8 cellular contexts compared by ENCODE assay signal in the genomic region with DNA sequence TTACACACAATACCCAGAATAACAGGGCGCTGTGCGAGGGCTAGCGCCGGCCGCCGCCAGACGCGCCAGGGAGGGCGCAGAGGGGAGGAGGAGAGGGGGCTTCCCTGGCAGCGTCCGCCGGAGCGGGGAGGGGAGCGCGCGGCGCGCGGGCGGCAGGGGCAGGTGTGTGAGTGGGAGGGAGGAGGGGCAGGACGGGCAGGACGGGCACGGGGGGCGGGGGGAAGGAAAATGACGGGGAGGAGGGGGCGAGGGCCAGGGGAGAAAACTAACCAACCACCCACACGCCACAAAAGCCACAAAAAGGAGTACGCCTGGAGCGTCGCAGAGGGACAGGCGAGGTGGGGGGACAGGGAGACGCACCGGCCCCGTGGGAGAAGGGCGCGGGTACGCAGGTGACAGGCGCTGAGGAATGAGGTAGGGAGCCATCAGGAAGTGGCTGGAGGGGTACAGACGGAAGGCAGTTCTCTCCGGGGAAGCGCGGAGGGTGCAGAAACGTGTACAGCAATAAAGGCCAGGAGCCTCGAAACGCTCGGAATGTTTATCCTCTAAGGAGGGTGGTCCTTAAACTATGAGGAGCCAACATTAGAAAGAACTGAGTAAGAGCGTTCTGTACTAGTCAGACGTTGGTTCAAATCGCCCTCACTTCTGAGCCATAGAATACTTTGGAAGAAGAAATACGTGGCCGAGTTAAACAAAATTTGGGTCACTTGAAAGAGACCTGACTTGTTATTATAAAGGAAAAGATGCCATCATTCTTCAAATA. TPM values are rescaled to one million over a fixed set of nuclear protein-coding genes. Genes with fewer than 3 reads are reported as not detected.
A peak's percentile ranks its signal among the peaks of the same experiment; 100 is the strongest.
DNase-seq lines count a peak whose midpoint lies in the region; ATAC-seq and TF ChIP-seq lines count a peak whose summit lies in the region.

No MANE protein-coding gene starts in this region.

- H3K4me1 ChIP-seq in naive thymus-derived CD4-positive, alpha-beta T cell (ENCODE audit: control insufficient read depth in 2 of 2, insufficient read depth in 2 of 2, low read length in 2 of 2), result peaks cover 8 to 18% of the 10 kb centered on the region in 2 donors

- H3K27me3 ChIP-seq in H7 (ENCODE audit: control insufficient read depth, insufficient read depth, low read length), result peaks cover 16% of the 10 kb centered on the region
- no peaks in the 10 kb centered on the region for H3K27me3 ChIP-seq in naive thymus-derived CD4-positive, alpha-beta T cell (ENCODE audit: control insufficient read depth in 2 of 2, insufficient read depth in 2 of 2, low read length in 2 of 2)

- peak; percentile 53 for ATAC-seq in activated CD8-positive, alpha-beta T cell treated with anti-CD3 and anti-CD28 coated beads for 36 hours
- peak; percentile 75 for ATAC-seq in naive thymus-derived CD4-positive, alpha-beta T cell
- ATAC-seq in HG03108 (IDR thresholded peaks at IDR 0.05; ENCODE audit: unreplicated experiment) (no peak), GM19324 (IDR thresholded peaks at IDR 0.05; ENCODE audit: low FRiP score, unreplicated experiment) (no peak)

- no peaks in the 10 kb centered on the region for H3K27me3 Mint-ChIP-seq in activated CD8-positive, alpha-beta T cell treated with anti-CD3 and anti-CD28 coated beads for 36 hours
- peaks cover 12% of the 10 kb centered on the region for H3K27me3 Mint-ChIP-seq in endothelial cell (ENCODE audit: unreplicated experiment)
- peaks cover 0 to 2% (median 0%) of the 10 kb centered on the region in 5 donors for H3K27me3 Mint-ChIP-seq in naive thymus-derived CD4-positive, alpha-beta T cell

- H3K27ac Mint-ChIP-seq in activated CD8-positive, alpha-beta T cell treated with anti-CD3 and anti-CD28 coated beads for 36 hours, result peak overlapping the region; percentile 97
- peak overlapping the region; percentile 81 for H3K27ac Mint-ChIP-seq in endothelial cell (ENCODE audit: unreplicated experiment)
- H3K27ac Mint-ChIP-seq in naive thymus-derived CD4-positive, alpha-beta T cell, result peak overlapping the region; percentile 87 to 99 (median 98)

- H3K4me3 ChIP-seq in H7 (ENCODE audit: insufficient read depth, low read depth, low read length), result peak overlapping the region; percentile 80
- peak overlapping the region; percentile 48 for H3K4me3 ChIP-seq in naive thymus-derived CD4-positive, alpha-beta T cell (ENCODE audit: low read length)

- peak overlapping the region; percentile 97 for H3K27ac ChIP-seq in naive thymus-derived CD4-positive, alpha-beta T cell (ENCODE audit: low read depth, low read length)

- H3K36me3 ChIP-seq in H7 (replicated peaks; ENCODE audit: control insufficient read depth, insufficient read depth, low read length), result no peaks in the 10 kb centered on the region
- peaks cover 0 to 17% (median 0%) of the 10 kb centered on the region in 3 experiments for H3K36me3 ChIP-seq in naive thymus-derived CD4-positive, alpha-beta T cell (ENCODE audit: control insufficient read depth in 2 of 3, insufficient read depth in 3 of 3, low read length in 3 of 3)

- H3K9me3 Mint-ChIP-seq in activated CD8-positive, alpha-beta T cell treated with anti-CD3 and anti-CD28 coated beads for 36 hours, result no peaks in the 10 kb centered on the region
- H3K9me3 Mint-ChIP-seq in endothelial cell (ENCODE audit: unreplicated experiment), result no peaks in the 10 kb centered on the region
- peaks cover 0 to 6% (median 0%) of the 10 kb centered on the region in 11 donors for H3K9me3 Mint-ChIP-seq in naive thymus-derived CD4-positive, alpha-beta T cell

- CTCF ChIA-PET in activated CD8-positive, alpha-beta T cell treated with anti-CD3 and anti-CD28 coated beads for 36 hours (lab: Charles Lee), result interaction anchor here (1.2 kb wide), 1 partner anchor 333 kb away, joined by 3 read pairs; no protein-coding TSS in a partner anchor
- CTCF ChIA-PET in naive thymus-derived CD4-positive, alpha-beta T cell (lab: Charles Lee), result interaction anchor here (1.1 to 1.6 kb wide), 2 partner anchors 8 to 13 kb away, joined by 3 to 4 read pairs; no protein-coding TSS in a partner anchor

- no peaks in the 10 kb centered on the region for H3K9me3 ChIP-seq in naive thymus-derived CD4-positive, alpha-beta T cell (ENCODE audit: control insufficient read depth in 2 of 3, low read length in 3 of 3)

- POLR2A ChIA-PET in activated CD8-positive, alpha-beta T cell treated with anti-CD3 and anti-CD28 coated beads for 36 hours (lab: Charles Lee), result interaction anchor here (0.6 to 13.2 kb wide), 11 partner anchors 8 to 332 kb away, joined by 3 to 330 read pairs (median 7); no protein-coding TSS in a partner anchor
- POLR2A ChIA-PET in naive thymus-derived CD4-positive, alpha-beta T cell (lab: Charles Lee), result interaction anchor here (0.6 to 9.9 kb wide), 11 partner anchors 7 to 53 kb away, joined by 3 to 206 read pairs (median 5); no protein-coding TSS in a partner anchor

- TF ChIP-seq CTCF in activated CD8-positive, alpha-beta T cell treated with anti-CD3 and anti-CD28 coated beads for 36 hours (IDR thresholded peaks at IDR 0.05), result no peak
- no peak for TF ChIP-seq CTCF in endothelial cell (IDR thresholded peaks at IDR 0.05; ENCODE audit: unreplicated experiment)

- DNase-seq in H7 (peak; percentile 78), NCI-H2171 treated with DMSO at 0.1 percent for 48 hours (lab: John Stamatoyannopoulos, UW) (peak; percentile 85), endothelial cell (ENCODE audit: low spot score) (peak; percentile 66)
- peak; percentile 84 for DNase-seq in activated CD8-positive, alpha-beta T cell treated with anti-CD3 and anti-CD28 coated beads for 36 hours
- DNase-seq in naive thymus-derived CD4-positive, alpha-beta T cell, result peak; percentile 58 to 83 (median 70)
- peak; percentile 68 for DNase-seq in stimulated activated naive CD4-positive, alpha-beta T cell treated with Interleukin-2 at 50 U/mL for 16 hours (lab: John Stamatoyannopoulos, UW)

- intact Hi-C loops in activated CD8-positive, alpha-beta T cell treated with anti-CD3 and anti-CD28 coated beads for 36 hours (cut with micrococcal nuclease), result loop anchor here (2.0 kb wide), 1 partner anchor 17 kb away; no protein-coding TSS in a partner anchor
- intact Hi-C loops in naive thymus-derived CD4-positive, alpha-beta T cell (cut with micrococcal nuclease), result loop anchor here (1.0 to 10.0 kb wide), 9 partner anchors 8 to 1619 kb away; partner anchors contain the start of genes KAT2B (in 2 of the 2), PLCL2 (in 1 of the 2) and TBC1D5 (in 1 of the 2)

- H3K36me3 Mint-ChIP-seq in activated CD8-positive, alpha-beta T cell treated with anti-CD3 and anti-CD28 coated beads for 36 hours (ENCODE audit: low read depth), result peaks cover 73% of the 10 kb centered on the region
- peaks cover 4% of the 10 kb centered on the region for H3K36me3 Mint-ChIP-seq in endothelial cell (ENCODE audit: low read depth, unreplicated experiment)
- peaks cover under 1 to 56% (median 14%) of the 10 kb centered on the region in 5 donors for H3K36me3 Mint-ChIP-seq in naive thymus-derived CD4-positive, alpha-beta T cell

- H3K4me3 Mint-ChIP-seq in activated CD8-positive, alpha-beta T cell treated with anti-CD3 and anti-CD28 coated beads for 36 hours, result peak overlapping the region; percentile 90
- peak overlapping the region; percentile 99 for H3K4me3 Mint-ChIP-seq in endothelial cell (ENCODE audit: unreplicated experiment)
- H3K4me3 Mint-ChIP-seq in naive thymus-derived CD4-positive, alpha-beta T cell, result peak overlapping the region; percentile 91 to 100 (median 98)

- H3K4me1 Mint-ChIP-seq in activated CD8-positive, alpha-beta T cell treated with anti-CD3 and anti-CD28 coated beads for 36 hours (ENCODE audit: low read depth), result peaks cover 68% of the 10 kb centered on the region
- peaks cover 18% of the 10 kb centered on the region for H3K4me1 Mint-ChIP-seq in endothelial cell (ENCODE audit: unreplicated experiment)
- H3K4me1 Mint-ChIP-seq in naive thymus-derived CD4-positive, alpha-beta T cell, result peaks cover 35 to 72% (median 62%) of the 10 kb centered on the region in 7 donors

RNA-seq across cellular contexts. Expression of gene SATB1, which starts 0.7 kb away (rescaled TPM):
- total RNA-seq in H7 (2014; rRNA removed; shearing (Covaris generic)), result 7.5 and 8.9 TPM in 2 replicates
- total RNA-seq in activated CD8-positive, alpha-beta T cell treated with anti-CD3 and anti-CD28 coated beads for 36 hours, result 100 to 1,000 TPM; 208 to 213 TPM
- total RNA-seq in endothelial cell (ENCODE audit: unreplicated experiment), result 28.2 TPM
- total RNA-seq in naive thymus-derived CD4-positive, alpha-beta T cell, result 100 to 1,000 TPM; 258 to 482 (median 451) TPM
- 100 to 1,000 TPM; 286 to 389 TPM for polyA plus RNA-seq in naive thymus-derived CD4-positive, alpha-beta T cell

Comparison
In these comparisons a context has a peak if more than half of its experiments do, and no peak if none do; other contexts are left out.
1. ATAC-seq: peak in activated CD8-positive, alpha-beta T cell treated with anti-CD3 and anti-CD28 coated beads for 36 hours (single experiment) and naive thymus-derived CD4-positive, alpha-beta T cell (single experiment); none in HG03108 (single experiment) and GM19324 (single experiment).
2. Peak in every context shown above with its lines, with median percentiles within 50 percentile points of each other: DNase-seq, H3K27ac Mint-ChIP-seq and H3K4me3 Mint-ChIP-seq.